In the genomic region with DNA sequence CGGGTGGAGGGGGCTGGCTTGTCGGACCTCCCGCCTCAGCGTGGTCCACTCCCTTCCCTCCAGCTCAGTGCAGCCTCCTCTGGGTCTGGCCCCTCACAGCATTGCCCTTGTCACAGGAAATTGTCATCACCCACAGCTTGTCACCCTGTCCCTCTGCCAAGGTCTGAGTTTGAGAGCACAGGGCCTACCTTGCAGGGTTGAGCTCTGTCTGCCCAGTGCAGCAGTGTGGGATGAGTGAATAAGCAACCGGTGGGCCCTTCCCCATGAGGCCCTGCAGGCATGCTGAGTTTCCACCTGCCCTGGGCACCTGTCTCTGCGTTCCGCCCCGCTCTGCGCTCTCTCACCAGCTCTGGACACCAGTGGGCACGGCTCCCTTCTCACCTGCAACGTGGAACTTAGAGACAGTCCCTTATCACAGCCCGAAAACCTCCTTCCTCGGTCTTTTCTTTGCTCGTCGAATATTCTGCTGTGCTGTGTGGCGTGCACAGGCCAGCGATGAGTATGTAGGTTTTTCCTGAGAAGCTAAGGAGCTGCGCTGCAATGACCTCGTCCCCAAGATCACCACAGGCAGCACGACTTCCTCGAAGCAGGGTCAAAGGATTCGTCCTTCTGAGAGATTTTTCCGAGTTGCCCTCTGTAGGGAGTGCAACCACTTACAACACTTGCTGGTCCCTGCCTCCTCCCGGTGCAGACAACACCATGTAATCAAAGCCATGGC, we compare ENCODE assay signal across 16 cellular contexts. TPM values are rescaled to one million over a fixed set of nuclear protein-coding genes. Genes with fewer than 3 reads are reported as not detected.
DNase-seq lines count a peak whose midpoint lies in the region; ATAC-seq and TF ChIP-seq lines count a peak whose summit lies in the region.
"Had no signal": no experiment of that assay in that cellular context is flagged by ENCODE, and none has a peak within 500 bp of the region (broad histone marks: within the 10 kb centered on the region; RNA-seq: fewer than 3 reads in every experiment).

No MANE protein-coding gene starts in this region.

- WGBS in endodermal cell (ENCODE audit: insufficient coverage in 1 of 2, insufficient read length in 1 of 2), 2 experiments = 24 to 36% methylated on average over 19 to 24 of the region's 24 CpGs
- no CpG with 5 or more reads among the region's 24 CpGs for WGBS in mesendoderm (ENCODE audit: extremely low coverage, insufficient coverage, low lambda C conversion rate)
- 63 to 73% methylated on average over 24 of the region's 24 CpGs for WGBS in aorta, 2 donors

- peaks cover 4% of the 10 kb centered on the region for H3K27me3 Mint-ChIP-seq in activated naive CD4-positive, alpha-beta T cell treated with anti-CD3 and anti-CD28 coated beads, Interleukin-2, amount 10 ng/mL, durations not matched to agents 7 days and 5 days
- H3K27me3 Mint-ChIP-seq in endodermal cell (ENCODE audit: insufficient read depth) (peaks cover 1% of the 10 kb centered on the region), type B pancreatic cell (no peaks in the 10 kb centered on the region)
- H3K27me3 Mint-ChIP-seq: activated CD4-positive, alpha-beta T cell treated with anti-CD3 and anti-CD28 coated beads for 36 hours had no signal

- peak overlapping the region; percentile 97 for H2AK5ac ChIP-seq in mesendoderm (ENCODE audit: low read length)

- peak overlapping the region; percentile 21 for H3K4ac ChIP-seq in mesendoderm (ENCODE audit: low read depth, low read length)

- intact Hi-C loops in aorta (cut with DNase I) = no loop called here

- peak overlapping the region; percentile 34 for H3K27ac Mint-ChIP-seq in activated naive CD4-positive, alpha-beta T cell treated with anti-CD3 and anti-CD28 coated beads, Interleukin-2, amount 10 ng/mL, durations not matched to agents 7 days and 5 days
- H3K27ac Mint-ChIP-seq in endodermal cell = peak overlapping the region; percentile 81
- peak overlapping the region; percentile 92 for H3K27ac Mint-ChIP-seq in type B pancreatic cell
- H3K27ac Mint-ChIP-seq: activated CD4-positive, alpha-beta T cell treated with anti-CD3 and anti-CD28 coated beads for 36 hours had no signal

- H4K8ac ChIP-seq in mesendoderm (ENCODE audit: low read depth, low read length) = no peak overlapping the region

- no peak overlapping the region for H3K4me3 Mint-ChIP-seq in activated naive CD4-positive, alpha-beta T cell treated with anti-CD3 and anti-CD28 coated beads, Interleukin-2, amount 10 ng/mL, durations not matched to agents 7 days and 5 days
- H3K4me3 Mint-ChIP-seq in endodermal cell (peak overlapping the region; percentile 30), type B pancreatic cell (peak overlapping the region; percentile 30)
- H3K4me3 Mint-ChIP-seq: activated CD4-positive, alpha-beta T cell treated with anti-CD3 and anti-CD28 coated beads for 36 hours had no signal

- H3K4me1 Mint-ChIP-seq in activated naive CD4-positive, alpha-beta T cell treated with anti-CD3 and anti-CD28 coated beads, Interleukin-2, amount 10 ng/mL, durations not matched to agents 7 days and 5 days = no peaks in the 10 kb centered on the region
- H3K4me1 Mint-ChIP-seq in endodermal cell = peaks cover 33% of the 10 kb centered on the region
- H3K4me1 Mint-ChIP-seq in type B pancreatic cell (ENCODE audit: unreplicated experiment) = peaks cover 28% of the 10 kb centered on the region
- H3K4me1 Mint-ChIP-seq: activated CD4-positive, alpha-beta T cell treated with anti-CD3 and anti-CD28 coated beads for 36 hours had no signal

- H3K27me3 ChIP-seq in endodermal cell (ENCODE audit: control insufficient read depth, insufficient read depth, low read length, poor library complexity, severe bottlenecking) (no peaks in the 10 kb centered on the region), mesendoderm (ENCODE audit: insufficient read depth, low read length, poor library complexity) (no peaks in the 10 kb centered on the region), aorta (ENCODE audit: control insufficient read depth in 1 of 2, insufficient read depth in 2 of 2, low read length in 1 of 2) (no peaks in the 10 kb centered on the region)
- H3K27me3 ChIP-seq: suprapubic skin had no signal

- H3K36me3 Mint-ChIP-seq in activated naive CD4-positive, alpha-beta T cell treated with anti-CD3 and anti-CD28 coated beads, Interleukin-2, amount 10 ng/mL, durations not matched to agents 7 days and 5 days = no peaks in the 10 kb centered on the region
- H3K36me3 Mint-ChIP-seq in endodermal cell (ENCODE audit: low read depth) (no peaks in the 10 kb centered on the region), type B pancreatic cell (no peaks in the 10 kb centered on the region)

- no peaks in the 10 kb centered on the region for H3K36me3 ChIP-seq in endodermal cell (ENCODE audit: control insufficient read depth, insufficient read depth, low read length)
- no peaks in the 10 kb centered on the region for H3K36me3 ChIP-seq in mesendoderm (ENCODE audit: control insufficient read depth, insufficient read depth, low read length)
- no peaks in the 10 kb centered on the region for H3K36me3 ChIP-seq in aorta (ENCODE audit: control insufficient read depth in 1 of 2, insufficient read depth in 2 of 2, low read length in 1 of 2)
- H3K36me3 ChIP-seq: suprapubic skin had no signal

- ATAC-seq in HG03045 (IDR thresholded peaks at IDR 0.05; ENCODE audit: unreplicated experiment) = no peak
- no peak for ATAC-seq in aorta (ENCODE audit: low FRiP score)
- ATAC-seq in HG02970 (IDR thresholded peaks at IDR 0.05; ENCODE audit: low FRiP score, unreplicated experiment) = no peak
- ATAC-seq: activated CD4-positive, alpha-beta T cell treated with anti-CD3 and anti-CD28 coated beads for 36 hours; psoas muscle had no signal

- no peak overlapping the region for H3K4me2 ChIP-seq in mesendoderm (ENCODE audit: low read length)

- H3K9me3 ChIP-seq in endodermal cell (ENCODE audit: control insufficient read depth, low read length) (no peaks in the 10 kb centered on the region), aorta (ENCODE audit: control insufficient read depth, low read length) (no peaks in the 10 kb centered on the region)
- H3K9me3 ChIP-seq: psoas muscle, suprapubic skin had no signal

- H2BK15ac ChIP-seq in mesendoderm (replicated peaks; ENCODE audit: low read depth) = no peak overlapping the region

- peaks cover 6% of the 10 kb centered on the region for H3K79me1 ChIP-seq in mesendoderm (ENCODE audit: low read length)

- peak overlapping the region; percentile 97 for H2BK5ac ChIP-seq in mesendoderm (ENCODE audit: low read length)

- H3K18ac ChIP-seq in mesendoderm (ENCODE audit: low read length) = peak overlapping the region; percentile 15

- H3K4me1 ChIP-seq in endodermal cell (ENCODE audit: control insufficient read depth, insufficient read depth, low read length) = peaks cover 31% of the 10 kb centered on the region
- peaks cover 23% of the 10 kb centered on the region for H3K4me1 ChIP-seq in mesendoderm (ENCODE audit: control insufficient read depth, low read depth, low read length)
- H3K4me1 ChIP-seq in aorta (ENCODE audit: control insufficient read depth in 1 of 2, insufficient read depth in 2 of 2, low read length in 2 of 2) = peaks cover 0 to 4% of the 10 kb centered on the region in 2 donors

- no peak overlapping the region for H2BK120ac ChIP-seq in mesendoderm (ENCODE audit: low read depth, low read length)

- H3K56ac ChIP-seq in mesendoderm (ENCODE audit: low read length) = peak overlapping the region; percentile 89

- peak overlapping the region; percentile 93 for H3K27ac ChIP-seq in endodermal cell (ENCODE audit: low read depth, low read length)
- peak overlapping the region; percentile 84 for H3K27ac ChIP-seq in mesendoderm (ENCODE audit: low read depth, low read length)
- peak overlapping the region in 1 of 2 donors; percentile 19 for H3K27ac ChIP-seq in aorta (ENCODE audit: low read depth in 1 of 2, low read length in 2 of 2)
- H3K27ac ChIP-seq: psoas muscle, suprapubic skin had no signal

- no peak overlapping the region for H3K23ac ChIP-seq in mesendoderm (ENCODE audit: low read length)

- H3K79me2 ChIP-seq in mesendoderm (ENCODE audit: control insufficient read depth, insufficient read depth, low read length) = no peaks in the 10 kb centered on the region

- peaks cover 6% of the 10 kb centered on the region for H3K9me3 Mint-ChIP-seq in activated naive CD4-positive, alpha-beta T cell treated with anti-CD3 and anti-CD28 coated beads, Interleukin-2, amount 10 ng/mL, durations not matched to agents 7 days and 5 days
- no peaks in the 10 kb centered on the region for H3K9me3 Mint-ChIP-seq in endodermal cell
- H3K9me3 Mint-ChIP-seq in type B pancreatic cell = no peaks in the 10 kb centered on the region

- TF ChIP-seq CTCF in endodermal cell (conservative IDR thresholded peaks at IDR 0.05) = no peak
- no peak for TF ChIP-seq CTCF in type B pancreatic cell (conservative IDR thresholded peaks at IDR 0.05)

- CTCF ChIA-PET in activated naive CD4-positive, alpha-beta T cell treated with anti-CD3 and anti-CD28 coated beads, Interleukin-2, amount 10 ng/mL, durations not matched to agents 7 days and 5 days (lab: Charles Lee) = interaction anchor here (1.2 kb wide), 1 partner anchor 11 kb away, joined by 3 read pairs; no protein-coding TSS in a partner anchor

- H4K5ac ChIP-seq in mesendoderm (ENCODE audit: low read length) = no peak overlapping the region

- H3K9ac ChIP-seq in endodermal cell (ENCODE audit: extremely low read depth, low read length, poor library complexity, severe bottlenecking) (peak overlapping the region; percentile 47), mesendoderm (ENCODE audit: low read length) (peak overlapping the region; percentile 50)

- no peak for DNase-seq in activated naive CD4-positive, alpha-beta T cell treated with anti-CD3 and anti-CD28 coated beads, Interleukin-2, amount 10 ng/mL, durations not matched to agents 7 days and 5 days
- DNase-seq in activated naive CD4-positive, alpha-beta T cell (lab: John Stamatoyannopoulos, UW) = no peak
- DNase-seq in endodermal cell (no peak), mesendoderm (peak; percentile 78), type B pancreatic cell (ENCODE audit: extremely low spot score, unreplicated experiment) (no peak), aorta (no peak)
- DNase-seq: activated CD4-positive, alpha-beta T cell treated with anti-CD3 and anti-CD28 coated beads for 36 hours; activated naive CD4-positive, alpha-beta T cell treated with anti-CD3 and anti-CD28 coated beads, Interleukin-2, amount 50 U/mL, for 16 hours; foreskin melanocyte; GDM1; NCI-H2081; NCI-H774 had no signal

- H3K4me3 ChIP-seq in endodermal cell (ENCODE audit: low read length) = peak overlapping the region; percentile 15
- no peak overlapping the region for H3K4me3 ChIP-seq in mesendoderm (ENCODE audit: low read length)
- no peak overlapping the region for H3K4me3 ChIP-seq in aorta (ENCODE audit: low read length in 2 of 2)
- H3K4me3 ChIP-seq: psoas muscle, suprapubic skin had no signal

RNA-seq across cellular contexts. Expression of a gene that starts 26.9 kb away (rescaled TPM):
- total RNA-seq in endodermal cell (10 to 100 TPM; 23.4 to 24.2 TPM), type B pancreatic cell (ENCODE audit: low replicate concordance) (36.5 and 53.1 TPM in 2 replicates), aorta (10 to 100 TPM; 47.4 to 81.6 TPM)
- polyA plus RNA-seq in endodermal cell (2013, experiment 1 of 2) = 72.4 TPM
- polyA plus RNA-seq in endodermal cell (2013, experiment 2 of 2) = 68.2 TPM
- 14.3 TPM for polyA plus RNA-seq in mesendoderm (2013, experiment 1 of 2)
- polyA plus RNA-seq in mesendoderm (2013, experiment 2 of 2) = 14.2 TPM
- polyA plus RNA-seq in aorta = 1 to 10 TPM; 3.1 to 8.5 TPM

Comparison
In these comparisons a context has a peak if more than half of its experiments do, and no peak if none do; other contexts are left out.
1. H3K27ac Mint-ChIP-seq: peak in every context shown above with its lines; median percentile 92 in type B pancreatic cell; 81 in endodermal cell; 34 in activated naive CD4-positive, alpha-beta T cell treated with anti-CD3 and anti-CD28 coated beads, Interleukin-2, amount 10 ng/mL, durations not matched to agents 7 days and 5 days.